ENCODE assay signal across 1 cellular context in the genomic region with DNA sequence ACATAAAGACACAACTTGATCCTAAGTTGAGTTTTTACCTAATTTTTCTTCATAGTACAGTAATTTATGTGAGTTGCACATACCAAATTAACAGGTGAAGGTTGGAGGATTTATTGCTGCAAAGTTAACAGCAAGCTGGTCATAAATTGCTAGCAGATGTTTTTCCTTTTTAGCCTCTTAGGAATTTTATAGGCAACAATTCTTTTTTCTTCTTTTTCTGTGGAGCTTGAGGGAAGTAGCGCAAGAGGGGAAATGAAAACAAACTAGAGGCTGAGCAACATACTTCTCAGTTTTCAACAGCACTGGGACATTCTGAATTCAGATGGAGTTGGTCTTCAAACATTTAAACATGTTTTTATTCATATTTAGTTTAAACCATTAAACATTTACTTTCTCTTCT.
TF ChIP-seq lines count a peak whose summit lies in the region.

No MANE protein-coding gene starts in this region.

TF ChIP-seq in SK-N-SH, 30 proteins besides CTCF, POLR2A, EP300 and RAD21 (continued from another document):
- TF ChIP-seq, protein P1, sequence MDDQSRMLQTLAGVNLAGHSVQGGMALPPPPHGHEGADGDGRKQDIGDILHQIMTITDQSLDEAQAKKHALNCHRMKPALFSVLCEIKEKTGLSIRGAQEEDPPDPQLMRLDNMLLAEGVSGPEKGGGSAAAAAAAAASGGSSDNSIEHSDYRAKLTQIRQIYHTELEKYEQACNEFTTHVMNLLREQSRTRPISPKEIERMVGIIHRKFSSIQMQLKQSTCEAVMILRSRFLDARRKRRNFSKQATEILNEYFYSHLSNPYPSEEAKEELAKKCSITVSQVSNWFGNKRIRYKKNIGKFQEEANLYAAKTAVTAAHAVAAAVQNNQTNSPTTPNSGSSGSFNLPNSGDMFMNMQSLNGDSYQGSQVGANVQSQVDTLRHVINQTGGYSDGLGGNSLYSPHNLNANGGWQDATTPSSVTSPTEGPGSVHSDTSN (IDR thresholded peaks at IDR 0.05), result no peak
- TF ChIP-seq FOXM1 (IDR thresholded peaks at IDR 0.05; ENCODE audit: low read depth), result no peak
- TF ChIP-seq, protein P2, sequence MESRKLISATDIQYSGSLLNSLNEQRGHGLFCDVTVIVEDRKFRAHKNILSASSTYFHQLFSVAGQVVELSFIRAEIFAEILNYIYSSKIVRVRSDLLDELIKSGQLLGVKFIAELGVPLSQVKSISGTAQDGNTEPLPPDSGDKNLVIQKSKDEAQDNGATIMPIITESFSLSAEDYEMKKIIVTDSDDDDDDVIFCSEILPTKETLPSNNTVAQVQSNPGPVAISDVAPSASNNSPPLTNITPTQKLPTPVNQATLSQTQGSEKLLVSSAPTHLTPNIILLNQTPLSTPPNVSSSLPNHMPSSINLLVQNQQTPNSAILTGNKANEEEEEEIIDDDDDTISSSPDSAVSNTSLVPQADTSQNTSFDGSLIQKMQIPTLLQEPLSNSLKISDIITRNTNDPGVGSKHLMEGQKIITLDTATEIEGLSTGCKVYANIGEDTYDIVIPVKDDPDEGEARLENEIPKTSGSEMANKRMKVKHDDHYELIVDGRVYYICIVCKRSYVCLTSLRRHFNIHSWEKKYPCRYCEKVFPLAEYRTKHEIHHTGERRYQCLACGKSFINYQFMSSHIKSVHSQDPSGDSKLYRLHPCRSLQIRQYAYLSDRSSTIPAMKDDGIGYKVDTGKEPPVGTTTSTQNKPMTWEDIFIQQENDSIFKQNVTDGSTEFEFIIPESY (IDR thresholded peaks at IDR 0.05; ENCODE audit: borderline replicate concordance, low read depth), result no peak
- TF ChIP-seq RCOR1 (IDR thresholded peaks at IDR 0.05; ENCODE audit: low read length), result no peak
- TF ChIP-seq GABPA (IDR thresholded peaks at IDR 0.05; ENCODE audit: low read depth), result no peak
- peak; percentile 78 for TF ChIP-seq TCF12 (IDR thresholded peaks at IDR 0.05)
- TF ChIP-seq MXI1 (IDR thresholded peaks at IDR 0.05; ENCODE audit: low read depth, low read length), result no peak
